32 cellular contexts compared by ENCODE assay signal in the genomic region with DNA sequence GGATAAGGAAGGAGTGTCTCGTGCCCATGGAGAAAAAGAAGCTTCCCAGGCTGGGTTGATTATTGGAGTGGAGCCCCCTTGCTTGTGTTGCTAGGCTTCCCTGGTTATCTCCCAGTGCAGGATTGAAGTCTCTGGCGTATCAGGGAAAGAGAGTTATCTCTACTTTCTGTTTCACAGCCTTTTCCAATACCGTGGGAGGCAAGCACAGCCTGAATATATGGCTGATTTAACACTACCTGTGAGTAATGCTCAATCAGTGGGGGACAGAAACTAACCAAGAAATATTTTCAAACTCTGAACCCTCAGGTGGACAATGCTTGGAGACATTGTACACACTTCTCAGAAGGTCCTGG.
"Had no signal": no experiment of that assay in that cellular context is flagged by ENCODE, and none has a peak within 500 bp of the region (broad histone marks: within the 10 kb centered on the region; RNA-seq: fewer than 3 reads in every experiment).

No MANE protein-coding gene starts in this region.

- H3K4me2 ChIP-seq: SK-N-SH had no signal

- ATAC-seq: activated CD8-positive, alpha-beta T cell treated with anti-CD3 and anti-CD28 coated beads, Interleukin-2, amount 10 ng/mL, durations not matched to agents 7 days and 5 days; activated naive CD4-positive, alpha-beta T cell treated with anti-CD3 and anti-CD28 coated beads, Interleukin-2, amount 50 U/mL, for 72 hours; activated naive CD8-positive, alpha-beta T cell treated with anti-CD3 and anti-CD28 coated beads, Interleukin-2, amount 50 U/mL, for 24 hours; WTC11 had no signal

- H3K36me3 ChIP-seq: ascending aorta, Peyer's patch, SJCRH30 had no signal

- H3K4me1 ChIP-seq: ascending aorta, Peyer's patch, SJCRH30 had no signal

- H3K9me3 Mint-ChIP-seq: activated T-cell treated with anti-CD3 and anti-CD28 coated beads, Interleukin-2, amount 50 U/mL, for 24 hours; activated T-helper 1 cell treated with anti-CD3 and anti-CD28 coated beads, Interleukin-12 subunit alpha, Interleukin-12 subunit beta, Interleukin-2, Interleukin-4 antibody, amounts not matched to agents 30 ng/mL and 10 ng/mL and 1 ng/mL, durations not matched to agents 14 hours and 24 hours and 36 hours had no signal

- H3K27me3 ChIP-seq: ascending aorta, Peyer's patch, SJCRH30 had no signal

- H3K4me3 Mint-ChIP-seq: activated CD8-positive, alpha-beta T cell treated with anti-CD3 and anti-CD28 coated beads, Interleukin-2, amount 10 ng/mL, durations not matched to agents 7 days and 5 days; activated naive CD8-positive, alpha-beta T cell treated with anti-CD3 and anti-CD28 coated beads, Interleukin-2, amount 50 U/mL, for 24 hours; activated T-cell treated with anti-CD3 and anti-CD28 coated beads, Interleukin-2, amount 50 U/mL, for 24 hours; activated T-helper 1 cell treated with anti-CD3 and anti-CD28 coated beads, Interleukin-12 subunit alpha, Interleukin-12 subunit beta, Interleukin-2, Interleukin-4 antibody, amounts not matched to agents 30 ng/mL and 10 ng/mL and 1 ng/mL, durations not matched to agents 14 hours and 24 hours and 36 hours; brain; IgD-negative memory B cell; WTC11 had no signal

- H3K36me3 Mint-ChIP-seq: activated naive CD4-positive, alpha-beta T cell treated with anti-CD3 and anti-CD28 coated beads, Interleukin-2, amount 50 U/mL, for 72 hours; brain; IgD-negative memory B cell had no signal

- H3K27ac ChIP-seq: ascending aorta, RWPE1, SJCRH30 had no signal

- H3K27ac Mint-ChIP-seq: activated CD8-positive, alpha-beta T cell treated with anti-CD3 and anti-CD28 coated beads, Interleukin-2, amount 10 ng/mL, durations not matched to agents 7 days and 5 days; activated naive CD4-positive, alpha-beta T cell treated with anti-CD3 and anti-CD28 coated beads, Interleukin-2, amount 50 U/mL, for 72 hours; activated naive CD8-positive, alpha-beta T cell treated with anti-CD3 and anti-CD28 coated beads, Interleukin-2, amount 50 U/mL, for 24 hours; activated T-cell treated with anti-CD3 and anti-CD28 coated beads, Interleukin-2, amount 50 U/mL, for 24 hours; activated T-helper 1 cell treated with anti-CD3 and anti-CD28 coated beads, Interleukin-12 subunit alpha, Interleukin-12 subunit beta, Interleukin-2, Interleukin-4 antibody, amounts not matched to agents 30 ng/mL and 10 ng/mL and 1 ng/mL, durations not matched to agents 14 hours and 24 hours and 36 hours; brain; IgD-negative memory B cell; WTC11 had no signal

- DNase-seq: activated CD4-positive, alpha-beta T cell treated with anti-CD3 and anti-CD28 coated beads for 48 hours; activated CD4-positive, alpha-beta T cell treated with anti-CD3 and anti-CD28 coated beads, Interleukin-2, amount 50 U/mL, for 4 hours; activated CD4-positive, CD25-positive, alpha-beta regulatory T cell treated with anti-CD3 and anti-CD28 coated beads, Interleukin-2, amount 50 U/mL, for 72 hours; activated CD8-positive, alpha-beta memory T cell treated with anti-CD3 and anti-CD28 coated beads, Interleukin-2, amount 50 U/mL, for 48 hours; activated CD8-positive, alpha-beta T cell treated with anti-CD3 and anti-CD28 coated beads, Interleukin-2, amount 10 ng/mL, durations not matched to agents 7 days and 5 days; activated effector memory CD4-positive, alpha-beta T cell treated with Interleukin-2 at 50 U/mL for 16 hours; activated naive CD4-positive, alpha-beta T cell treated with Interleukin-2 at 50 U/mL for 16 hours; activated naive CD8-positive, alpha-beta T cell treated with anti-CD3 and anti-CD28 coated beads, Interleukin-2, amount 50 U/mL, for 24 hours; activated T-cell treated with anti-CD3 and anti-CD28 coated beads, Interleukin-2, amount 50 U/mL, for 24 hours; amniotic stem cell; KG1; NCI-H1092; NCI-H1417; NCI-H1694; NCI-H2029; NCI-H2107; NCI-H2171 treated with DMSO at 0.1 percent for 48 hours; NCI-H226; NCI-H526; NCI-H82; Peyer's patch; Right ventricle myocardium superior; SJCRH30; SK-N-SH; T-helper 1 cell had no signal

- H3K9me2 ChIP-seq: SK-N-SH had no signal

- H3K4me1 Mint-ChIP-seq: activated naive CD8-positive, alpha-beta T cell treated with anti-CD3 and anti-CD28 coated beads, Interleukin-2, amount 50 U/mL, for 24 hours; brain; IgD-negative memory B cell; WTC11 had no signal

- H3K9me3 ChIP-seq: ascending aorta, Peyer's patch, SJCRH30, SK-N-SH had no signal

- H3K27me3 Mint-ChIP-seq: activated naive CD8-positive, alpha-beta T cell treated with anti-CD3 and anti-CD28 coated beads, Interleukin-2, amount 50 U/mL, for 24 hours; IgD-negative memory B cell had no signal

- H3K4me3 ChIP-seq: ascending aorta, Peyer's patch, SJCRH30 had no signal
